In genomic region chr17:60677308-60678117, GRCh38 we compare ENCODE assay signal across 1 cellular context.
TF ChIP-seq lines count a peak whose summit lies in the region.

Gene BCAS3, plus strand, starts transcription at chr17:60677851.

TF ChIP-seq in K562, 482 proteins besides CTCF, POLR2A, EP300 and RAD21 (continued from another document and continues in another):
- TF ChIP-seq MGA (IDR thresholded peaks at IDR 0.05) = peak; percentile 95
- TF ChIP-seq DLX4 (CRISPR knock-in tag; IDR thresholded peaks at IDR 0.05) = no peak
- peak; percentile 90 for TF ChIP-seq ELF1 (tag; IDR thresholded peaks at IDR 0.05)
- TF ChIP-seq EP400 (IDR thresholded peaks at IDR 0.05) = peak; percentile 85
- TF ChIP-seq STAG1 (CRISPR knock-in tag; IDR thresholded peaks at IDR 0.05; ENCODE audit: borderline replicate concordance) = no peak
- TF ChIP-seq NCOA4 (IDR thresholded peaks at IDR 0.05; ENCODE audit: partially characterized antibody) = no peak
- peak; percentile 52 for TF ChIP-seq PCBP1 (IDR thresholded peaks at IDR 0.05; ENCODE audit: low read depth, low read length, poor library complexity, severe bottlenecking)
- TF ChIP-seq MNT (conservative IDR thresholded peaks at IDR 0.05) = peak; percentile 100
- peak; percentile 72; the same call in 1 of the 2 replicates for TF ChIP-seq MTA3 (IDR thresholded peaks at IDR 0.05; ENCODE audit: borderline replicate concordance)
- TF ChIP-seq ARNT (IDR thresholded peaks at IDR 0.05) = peak in 1 of 2 experiments; percentile 53; a peak in 1 of 4 replicates
- peak; percentile 92 for TF ChIP-seq FOXJ2 (tag; IDR thresholded peaks at IDR 0.05)
- no peak for TF ChIP-seq HSF4 (CRISPR knock-in tag; IDR thresholded peaks at IDR 0.05; ENCODE audit: borderline replicate concordance)
- no peak for TF ChIP-seq ETV1 (tag; conservative IDR thresholded peaks at IDR 0.05; ENCODE audit: low read depth)
- TF ChIP-seq CREB1 (IDR thresholded peaks at IDR 0.05) = peak; percentile 46
- peak; percentile 62; the same call in 1 of the 2 replicates for TF ChIP-seq CREB1 (CRISPR knock-in tag; IDR thresholded peaks at IDR 0.05)
- no peak for TF ChIP-seq TRIM25 (IDR thresholded peaks at IDR 0.05; ENCODE audit: borderline replicate concordance)
- TF ChIP-seq ZNF79 (CRISPR knock-in tag; IDR thresholded peaks at IDR 0.05; ENCODE audit: low read depth) = no peak
- no peak for TF ChIP-seq AFF1 (IDR thresholded peaks at IDR 0.05; ENCODE audit: low read depth in 1 of 2, partially characterized antibody in 2 of 2)
- TF ChIP-seq HDGF (IDR thresholded peaks at IDR 0.05) = no peak
- TF ChIP-seq SMAD3 (CRISPR knock-in tag; conservative IDR thresholded peaks at IDR 0.05) = no peak
- TF ChIP-seq ETV5 (CRISPR knock-in tag; IDR thresholded peaks at IDR 0.05; ENCODE audit: low read depth) = 0 out of 2 replicates have a peak, but pooled peaks have one; percentile 31
- no peak for TF ChIP-seq ID3 (CRISPR knock-in tag; IDR thresholded peaks at IDR 0.05)
- TF ChIP-seq ID3 (tag; IDR thresholded peaks at IDR 0.05) = 0 out of 2 replicates have a peak, but pooled peaks have one; percentile 48
- 0 out of 2 replicates have a peak, but pooled peaks have one; percentile 24 for TF ChIP-seq NBN (IDR thresholded peaks at IDR 0.05; ENCODE audit: low read depth)
- TF ChIP-seq MEIS2 (IDR thresholded peaks at IDR 0.05; ENCODE audit: partially characterized antibody) = peak; percentile 97
- no peak for TF ChIP-seq ZBED1 (IDR thresholded peaks at IDR 0.05)
- TF ChIP-seq RREB1 (CRISPR knock-in tag; IDR thresholded peaks at IDR 0.05) = no peak
- peak; percentile 90 for TF ChIP-seq MAX (CRISPR knock-in tag; IDR thresholded peaks at IDR 0.05)
- TF ChIP-seq ARHGAP35 (IDR thresholded peaks at IDR 0.05; ENCODE audit: partially characterized antibody) = peak; percentile 86
